Comparison of ENCODE assay signal across 12 cellular contexts in the genomic region with DNA sequence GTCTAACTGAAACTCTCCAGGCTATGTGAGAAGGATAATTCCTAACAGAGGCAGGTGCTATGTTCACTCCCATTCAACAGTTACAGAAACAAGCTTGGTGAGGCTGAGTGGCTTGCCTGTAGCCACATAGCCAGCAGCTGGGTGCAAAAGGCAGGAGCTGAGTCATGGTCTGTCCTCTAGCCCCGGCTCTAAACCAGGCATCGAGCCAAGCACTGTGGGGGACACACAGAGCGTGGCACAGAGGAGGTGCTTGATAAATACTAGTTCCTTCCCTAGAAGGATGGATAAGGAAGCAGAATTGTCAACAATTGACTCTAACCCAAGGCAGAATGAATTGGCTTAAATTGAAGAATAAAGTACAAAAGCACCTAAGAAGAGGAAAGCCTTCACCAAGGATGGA. TPM values are rescaled to one million over a fixed set of nuclear protein-coding genes. Genes with fewer than 3 reads are reported as not detected.
DNase-seq lines count a peak whose midpoint lies in the region; ATAC-seq, FAIRE-seq and TF ChIP-seq lines count a peak whose summit lies in the region.
"Had no signal": no experiment of that assay in that cellular context is flagged by ENCODE, and none has a peak within 500 bp of the region (broad histone marks: within the 10 kb centered on the region; RNA-seq: fewer than 3 reads in every experiment).

No MANE protein-coding gene starts in this region.

- no peak overlapping the region for H3K9ac ChIP-seq in KMS-11

- H3K4me1 Mint-ChIP-seq in T-helper 2 cell treated with Interferon-gamma antibody and Interleukin-4, amounts not matched to agents 5 μg/mL and 100 μg/mL, for 36 hours (ENCODE audit: low read depth): peaks cover 32% of the 10 kb centered on the region

- H2AFZ ChIP-seq in KMS-11 (ENCODE audit: low read depth): peak overlapping the region; percentile 42; the same call in 1 of the 2 replicates

- H3K9me3 Mint-ChIP-seq in T-helper 2 cell treated with Interferon-gamma antibody and Interleukin-4, amounts not matched to agents 5 μg/mL and 100 μg/mL, for 36 hours: no peaks in the 10 kb centered on the region

- ATAC-seq in Right ventricle myocardium inferior (no peak), sciatic nerve (no peak)
- ATAC-seq: activated CD8-positive, alpha-beta memory T cell treated with anti-CD3 and anti-CD28 coated beads, Interleukin-2, amount 10 ng/mL, durations not matched to agents 7 days and 5 days; right cardiac atrium had no signal

- no peaks in the 10 kb centered on the region for H3K36me3 ChIP-seq in KMS-11 (ENCODE audit: insufficient read depth)

- H3K27me3 Mint-ChIP-seq in T-helper 2 cell treated with Interferon-gamma antibody and Interleukin-4, amounts not matched to agents 5 μg/mL and 100 μg/mL, for 36 hours (ENCODE audit: low read depth): peaks cover 20% of the 10 kb centered on the region
- H3K27me3 Mint-ChIP-seq: activated CD8-positive, alpha-beta memory T cell treated with anti-CD3 and anti-CD28 coated beads, Interleukin-2, amount 10 ng/mL, durations not matched to agents 7 days and 5 days had no signal

- no peaks in the 10 kb centered on the region for H3K27me3 ChIP-seq in KMS-11 (ENCODE audit: insufficient read depth, low read depth)

- 0 out of 2 replicates have a peak overlapping the region, but pooled peaks have one; percentile 10 for H3K4me2 ChIP-seq in KMS-11

- intact Hi-C loops in Right ventricle myocardium inferior (cut with DNase I) (no loop called here), sciatic nerve (cut with DNase I) (loop anchor here (5.0 kb wide), 1 partner anchor 94 kb away; no protein-coding TSS in a partner anchor)

- no peaks in the 10 kb centered on the region for H3K36me3 Mint-ChIP-seq in T-helper 2 cell treated with Interferon-gamma antibody and Interleukin-4, amounts not matched to agents 5 μg/mL and 100 μg/mL, for 36 hours (ENCODE audit: low read depth)

- no peak overlapping the region for H3K4me3 Mint-ChIP-seq in T-helper 2 cell treated with Interferon-gamma antibody and Interleukin-4, amounts not matched to agents 5 μg/mL and 100 μg/mL, for 36 hours
- H3K4me3 Mint-ChIP-seq: activated CD8-positive, alpha-beta memory T cell treated with anti-CD3 and anti-CD28 coated beads, Interleukin-2, amount 10 ng/mL, durations not matched to agents 7 days and 5 days had no signal

- no peaks in the 10 kb centered on the region for H4K20me1 ChIP-seq in KMS-11 (ENCODE audit: insufficient read depth)

- TF ChIP-seq CTCF in KMS-11 (conservative IDR thresholded peaks at IDR 0.05; ENCODE audit: low read depth, low read length): no peak

- peaks cover 36% of the 10 kb centered on the region for H3K4me1 ChIP-seq in KMS-11 (ENCODE audit: low read depth, poor library complexity, severe bottlenecking)

- FAIRE-seq in RCC 7860 (lab: Jason Lieb, UNC): peak; percentile 30

- H3K27ac ChIP-seq in KMS-11: peak overlapping the region; percentile 20; the same call in 1 of the 2 replicates
- H3K27ac ChIP-seq: 22Rv1 had no signal

- H3K4me3 ChIP-seq in KMS-11 (IDR thresholded peaks at IDR 0.05; ENCODE audit: insufficient read depth, low read depth, low read length): no peak overlapping the region

- DNase-seq in DMS 273 (lab: John Stamatoyannopoulos, UW; ENCODE audit: unreplicated experiment) (peak; percentile 53), DMS 273 treated with DMSO at 0.1 percent for 48 hours (lab: John Stamatoyannopoulos, UW) (no peak), RCC 7860 (ENCODE audit: low spot score) (peak; percentile 64), mesenteric fat pad (ENCODE audit: low spot score) (peak; percentile 16), Right ventricle myocardium inferior (ENCODE audit: missing footprints) (no peak), sciatic nerve (ENCODE audit: low spot score) (no peak)
- DNase-seq in T-helper 2 cell treated with Interferon-gamma antibody and Interleukin-4, amounts not matched to agents 5 μg/mL and 100 μg/mL, for 36 hours (ENCODE audit: low spot score): no peak
- DNase-seq: activated CD8-positive, alpha-beta memory T cell treated with anti-CD3 and anti-CD28 coated beads, Interleukin-2, amount 10 ng/mL, durations not matched to agents 7 days and 5 days; right cardiac atrium had no signal

- no peaks in the 10 kb centered on the region for H3K79me2 ChIP-seq in KMS-11 (ENCODE audit: insufficient read depth, low read depth)

- H3K27ac Mint-ChIP-seq in T-helper 2 cell treated with Interferon-gamma antibody and Interleukin-4, amounts not matched to agents 5 μg/mL and 100 μg/mL, for 36 hours: no peak overlapping the region
- H3K27ac Mint-ChIP-seq: activated CD8-positive, alpha-beta memory T cell treated with anti-CD3 and anti-CD28 coated beads, Interleukin-2, amount 10 ng/mL, durations not matched to agents 7 days and 5 days had no signal

RNA-seq across cellular contexts. Expression of gene KCNA2, which starts 10.4 kb away (rescaled TPM):
- 1.5 TPM for total RNA-seq in mesenteric fat pad
- total RNA-seq in Right ventricle myocardium inferior: 1.5 TPM
- total RNA-seq in sciatic nerve: 43.8 TPM

RNA-seq across cellular contexts. Expression of gene KCNA3, which starts 58.2 kb away (rescaled TPM):
- total RNA-seq in mesenteric fat pad (0.90 TPM), Right ventricle myocardium inferior (0.38 TPM), sciatic nerve (0.85 TPM)
- total RNA-seq: SK-MEL-5 had no signal

Comparison
In these comparisons a context has a peak if more than half of its experiments do, and no peak if none do; other contexts are left out.
1. DNase-seq: peak in DMS 273 (single experiment), RCC 7860 (single experiment) and mesenteric fat pad (single experiment); none in DMS 273 treated with DMSO at 0.1 percent for 48 hours (single experiment), Right ventricle myocardium inferior (single experiment), T-helper 2 cell treated with Interferon-gamma antibody and Interleukin-4, amounts not matched to agents 5 μg/mL and 100 μg/mL, for 36 hours (single experiment) and sciatic nerve (single experiment).
2. RNA of gene KCNA2, which starts 10.4 kb away (total RNA-seq): 43.8 TPM in sciatic nerve (single experiment); 1.5 TPM in Right ventricle myocardium inferior (single experiment) and 1.5 TPM in mesenteric fat pad (single experiment); every median in the first group is over 10 times any median in the second.